In the genomic region with DNA sequence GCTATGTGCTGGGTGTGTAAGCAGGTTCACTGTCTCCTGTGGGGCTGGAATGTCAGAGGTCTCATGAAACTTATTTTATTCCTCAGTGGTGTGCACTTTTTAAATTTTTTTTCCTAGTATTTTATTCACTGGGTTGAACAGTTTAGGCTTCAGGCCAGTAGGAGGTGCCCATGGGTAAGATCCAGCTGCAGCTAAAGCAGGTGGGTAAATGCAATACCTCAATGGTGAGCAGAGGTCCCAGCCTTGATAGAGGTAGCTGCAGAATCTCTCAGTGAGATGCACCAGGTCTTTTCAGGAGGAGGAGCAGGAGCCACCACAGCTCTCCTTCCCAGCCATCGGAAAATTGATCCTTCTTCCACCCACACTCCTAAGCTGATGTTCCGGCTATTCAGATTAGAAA, we compare ENCODE assay signal across 10 cellular contexts. TPM values are rescaled to one million over a fixed set of nuclear protein-coding genes. Genes with fewer than 3 reads are reported as not detected.
DNase-seq lines count a peak whose midpoint lies in the region; ATAC-seq, FAIRE-seq and TF ChIP-seq lines count a peak whose summit lies in the region.
"Had no signal": no experiment of that assay in that cellular context is flagged by ENCODE, and none has a peak within 500 bp of the region (broad histone marks: within the 10 kb centered on the region; RNA-seq: fewer than 3 reads in every experiment).

No MANE protein-coding gene starts in this region.

- no peak overlapping the region for H3K9ac ChIP-seq in GM12878 (ENCODE audit: control insufficient read depth, insufficient read depth, low read length)

- FAIRE-seq in GM12878 (lab: Jason Lieb, UNC), result no peak
- FAIRE-seq: islet of Langerhans had no signal

- peak; percentile 83 for TF ChIP-seq RAD21 in GM12878 (IDR thresholded peaks at IDR 0.05; ENCODE audit: insufficient read depth, low read depth, low read length)

- no peak overlapping the region for H3K27ac ChIP-seq in GM12878 (ENCODE audit: control insufficient read depth, insufficient read depth)

- H2AFZ ChIP-seq in GM12878 (ENCODE audit: control insufficient read depth, low read depth, low read length), result no peak overlapping the region

- POLR2A ChIA-PET in GM12878 (lab: Charles Lee), result no interaction called here

- H3K4me3 ChIP-seq in NB4 (ENCODE audit: low read depth, low read length) (no peak overlapping the region), GM12878 (no peak overlapping the region)

- in situ Hi-C loops in GM12878 (cut with MboI), result loop anchor here (5.0 kb wide), 1 partner anchor 204 kb away; no protein-coding TSS in a partner anchor

- intact Hi-C loops in GM12878 (cut with micrococcal nuclease; ENCODE audit: unreplicated experiment), result loop anchor here (1.0 kb wide), 1 partner anchor 205 kb away; no protein-coding TSS in a partner anchor

- DNase-seq in SIG-M5 treated with dmso at 0.1 percent for 504 hours (lab: John Stamatoyannopoulos, UW; ENCODE audit: unreplicated experiment) (peak; percentile 16), SIG-M5 (lab: John Stamatoyannopoulos, UW) (no peak), NB4 (ENCODE audit: low read depth) (peak; percentile 52), GM12878 (ENCODE audit: low read depth, low spot score) (no peak), inferior parietal cortex (ENCODE audit: extremely low spot score) (no peak)
- DNase-seq in stimulated activated CD4-positive, alpha-beta T cell treated with anti-CD3 and anti-CD28 coated beads, Interleukin-4, amount 100 ng/mL, for 1 hour, result peak; percentile 28

- RAD21 ChIA-PET in GM12878 (lab: Charles Lee; ENCODE audit: unreplicated experiment), result interaction anchor here (0.8 to 4.3 kb wide), 8 partner anchors 15 to 287 kb away, joined by 3 to 31 read pairs (median 4); a partner anchor contains a TSS

- no TSS peak for BruUV-seq in GM12878 (replicated peaks; lab: Mats Ljungman, UMichigan)

- no peaks in the 10 kb centered on the region for H3K27me3 ChIP-seq in GM12878 (replicated peaks in 1 of 2; ENCODE audit: control insufficient read depth in 2 of 2, insufficient read depth in 2 of 2, low read length in 1 of 2)

- WGBS in GM12878 (ENCODE audit: insufficient coverage, insufficient replicate concordance, low lambda C conversion rate, missing lambda C conversion rate), result 94% methylated on average over 2 of the region's 2 CpGs

- H3K4me1 ChIP-seq in GM12878 (ENCODE audit: control insufficient read depth, insufficient read depth, low read length), result no peaks in the 10 kb centered on the region

- CTCF ChIA-PET in GM12878 (lab: Yijun Ruan, JAX), result interaction anchor here (0.8 to 6.1 kb wide), 12 partner anchors 14 to 590 kb away, joined by 3 to 62 read pairs (median 4); no protein-coding TSS in a partner anchor

- no peaks in the 10 kb centered on the region for H3K9me3 ChIP-seq in GM12878 (replicated peaks; ENCODE audit: control insufficient read depth, insufficient read depth, low read length)

- TF ChIP-seq CTCF in NB4 (IDR thresholded peaks at IDR 0.05; ENCODE audit: low read depth, low read length) (peak; percentile 46), GM12878 (IDR thresholded peaks at IDR 0.05 in 2 of 3, conservative IDR thresholded peaks at IDR 0.05 in 1 of 3; ENCODE audit: control insufficient read depth in 2 of 3, extremely low read depth in 1 of 3, insufficient read depth in 1 of 3, low read depth in 3 of 3, low read length in 3 of 3) (peak; percentile 41 to 62 (median 59))

- H4K20me1 ChIP-seq in GM12878 (ENCODE audit: control insufficient read depth, insufficient read depth), result no peaks in the 10 kb centered on the region

- H3K79me2 ChIP-seq in GM12878 (ENCODE audit: control insufficient read depth, insufficient read depth, low read length), result no peaks in the 10 kb centered on the region

- SMC1A ChIA-PET in GM12878 (lab: Charles Lee; ENCODE audit: uncharacterized antibody, unreplicated experiment), result interaction anchor here (0.7 to 6.7 kb wide), 8 partner anchors 37 to 278 kb away, joined by 3 to 59 read pairs (median 6); a partner anchor contains a TSS

- TF ChIP-seq EP300 in GM12878 (IDR thresholded peaks at IDR 0.05; ENCODE audit: borderline replicate concordance in 1 of 2, control insufficient read depth in 1 of 2, low read depth in 2 of 2, low read length in 2 of 2), result no peak

- ATAC-seq in GM12878 (peak; percentile 87), GM18907 (IDR thresholded peaks at IDR 0.05; ENCODE audit: unreplicated experiment) (no peak), GM21737 (IDR thresholded peaks at IDR 0.05; ENCODE audit: unreplicated experiment) (no peak)

- no peak for TF ChIP-seq POLR2A in NB4 (IDR thresholded peaks at IDR 0.05; ENCODE audit: extremely low read depth, insufficient read length)
- no peak for TF ChIP-seq POLR2A in GM12878 (IDR thresholded peaks at IDR 0.05; ENCODE audit: low read depth, low read length)

- no peaks in the 10 kb centered on the region for H3K36me3 ChIP-seq in GM12878 (ENCODE audit: control insufficient read depth in 2 of 2, insufficient read depth in 2 of 2, low read length in 1 of 2)

- H3K4me2 ChIP-seq in GM12878 (ENCODE audit: control insufficient read depth, insufficient read depth), result no peak overlapping the region

RNA-seq across cellular contexts. Expression of a gene that starts 12.6 kb away (rescaled TPM):
- 0.27 TPM in 1 of 2 replicates, not detected in the other for total RNA-seq in GM12878 (2013; cell fraction: nucleolus; rRNA removed)
- total RNA-seq in GM12878 (2014; rRNA removed) (not detected in 2 replicates), GM12878 (2014; rRNA removed; fragmentation: Illumina TruSeq; extraction: Trizol) (not detected in 2 replicates), GM12878 (2021) (not detected in 2 replicates)
- polyA plus RNA-seq in GM12878 (2011; ENCODE audit: low read depth), result not detected
- polyA plus RNA-seq in GM12878 (2011; rRNA removed) (not detected in 2 replicates), GM12878 (2014; fragmentation: Illumina TruSeq; extraction: Trizol) (not detected in 2 replicates), GM12878 (2014; fragmentation: Nextera tagmentation; extraction: Ambion mirVana) (not detected), GM12878 (2014; rRNA removed) (not detected in 2 replicates), GM12878 (2016; fragmentation: Nextera tagmentation; extraction: Ambion mirVana) (not detected)
- polyA plus RNA-seq in GM12878 (2011; cell fraction: cytosol; rRNA removed), result not detected in 2 replicates
- polyA plus RNA-seq in GM12878 (2011; cell fraction: nucleus; rRNA removed), result not detected in 2 replicates
- not detected in 2 replicates for polyA plus RNA-seq in GM12878 (2012)
- polyA minus RNA-seq in GM12878 (2011; rRNA and poly(A)+ RNA removed), result not detected in 2 replicates
- polyA minus RNA-seq in GM12878 (2011; cell fraction: cytosol; rRNA and poly(A)+ RNA removed), result not detected in 2 replicates
- polyA minus RNA-seq in GM12878 (2011; cell fraction: nucleus; rRNA and poly(A)+ RNA removed), result not detected in 2 replicates
- polyA plus RNA-seq: adipose tissue had no signal

RNA-seq across cellular contexts. Expression of a gene that starts 21.6 kb away (rescaled TPM):
- total RNA-seq in GM12878 (2013; cell fraction: nucleolus; rRNA removed), result 0.17 TPM in 1 of 2 replicates, not detected in the other
- total RNA-seq in GM12878 (2014; rRNA removed) (not detected in 2 replicates), GM12878 (2014; rRNA removed; fragmentation: Illumina TruSeq; extraction: Trizol) (not detected in 2 replicates), GM12878 (2021) (not detected in 2 replicates)
- polyA plus RNA-seq in GM12878 (2011; ENCODE audit: low read depth), result not detected
- polyA plus RNA-seq in GM12878 (2011; rRNA removed) (not detected in 2 replicates), GM12878 (2014; fragmentation: Illumina TruSeq; extraction: Trizol) (not detected in 2 replicates), GM12878 (2014; fragmentation: Nextera tagmentation; extraction: Ambion mirVana) (not detected), GM12878 (2014; rRNA removed) (not detected in 2 replicates), GM12878 (2016; fragmentation: Nextera tagmentation; extraction: Ambion mirVana) (not detected)
- polyA plus RNA-seq in GM12878 (2011; cell fraction: cytosol; rRNA removed), result not detected in 2 replicates
- polyA plus RNA-seq in GM12878 (2011; cell fraction: nucleus; rRNA removed), result not detected in 2 replicates
- not detected in 2 replicates for polyA plus RNA-seq in GM12878 (2012)
- polyA minus RNA-seq in GM12878 (2011; rRNA and poly(A)+ RNA removed), result not detected in 2 replicates
- polyA minus RNA-seq in GM12878 (2011; cell fraction: cytosol; rRNA and poly(A)+ RNA removed), result not detected in 2 replicates
- not detected in 2 replicates for polyA minus RNA-seq in GM12878 (2011; cell fraction: nucleus; rRNA and poly(A)+ RNA removed)
- polyA plus RNA-seq: adipose tissue had no signal

RNA-seq across cellular contexts. Expression of a gene that starts 37.5 kb away (rescaled TPM):
- 33.3 and 40.2 TPM in 2 replicates for total RNA-seq in GM12878 (2013; cell fraction: nucleolus; rRNA removed)
- total RNA-seq in GM12878 (2014; rRNA removed) (36.1 and 45.1 TPM in 2 replicates), GM12878 (2014; rRNA removed; fragmentation: Illumina TruSeq; extraction: Trizol) (72.2 and 74.7 TPM in 2 replicates), GM12878 (2021) (36.8 and 37.6 TPM in 2 replicates)
- 27.1 TPM for polyA plus RNA-seq in GM12878 (2011; ENCODE audit: low read depth)
- polyA plus RNA-seq in GM12878 (2011; rRNA removed) (37.1 and 49.1 TPM in 2 replicates), GM12878 (2014; fragmentation: Illumina TruSeq; extraction: Trizol) (83.0 and 116 TPM in 2 replicates), GM12878 (2014; fragmentation: Nextera tagmentation; extraction: Ambion mirVana) (10 to 100 TPM; 81.9 to 91.8 TPM), GM12878 (2014; rRNA removed) (32.1 and 38.9 TPM in 2 replicates), GM12878 (2016; fragmentation: Nextera tagmentation; extraction: Ambion mirVana) (10 to 100 TPM; 20.1 to 21.4 TPM)
- polyA plus RNA-seq in GM12878 (2011; cell fraction: cytosol; rRNA removed), result 10.2 and 11.6 TPM in 2 replicates
- 21.8 and 23.6 TPM in 2 replicates for polyA plus RNA-seq in GM12878 (2011; cell fraction: nucleus; rRNA removed)
- 32.5 and 37.8 TPM in 2 replicates for polyA plus RNA-seq in GM12878 (2012)
- 7.2 and 10.4 TPM in 2 replicates for polyA minus RNA-seq in GM12878 (2011; rRNA and poly(A)+ RNA removed)
- 4.9 and 6.0 TPM in 2 replicates for polyA minus RNA-seq in GM12878 (2011; cell fraction: cytosol; rRNA and poly(A)+ RNA removed)
- 9.9 and 12.5 TPM in 2 replicates for polyA minus RNA-seq in GM12878 (2011; cell fraction: nucleus; rRNA and poly(A)+ RNA removed)

RNA-seq across cellular contexts. Expression of a gene that starts 39.1 kb away (rescaled TPM):
- not detected in 2 replicates for total RNA-seq in GM12878 (2013; cell fraction: nucleolus; rRNA removed)
- total RNA-seq in GM12878 (2014; rRNA removed), result not detected in 2 replicates
- not detected in 2 replicates for total RNA-seq in GM12878 (2014; rRNA removed; fragmentation: Illumina TruSeq; extraction: Trizol)
- not detected in 2 replicates for total RNA-seq in GM12878 (2021)
- polyA plus RNA-seq in GM12878 (2011; ENCODE audit: low read depth), result not detected
- not detected in 2 replicates for polyA plus RNA-seq in GM12878 (2011; rRNA removed)
- not detected in 2 replicates for polyA plus RNA-seq in GM12878 (2011; cell fraction: cytosol; rRNA removed)
- not detected in 2 replicates for polyA plus RNA-seq in GM12878 (2011; cell fraction: nucleus; rRNA removed)
- not detected in 2 replicates for polyA plus RNA-seq in GM12878 (2012)
- polyA plus RNA-seq in GM12878 (2014; fragmentation: Illumina TruSeq; extraction: Trizol), result not detected in 2 replicates
- polyA plus RNA-seq in GM12878 (2014; fragmentation: Nextera tagmentation; extraction: Ambion mirVana), result not detected
- polyA plus RNA-seq in GM12878 (2014; rRNA removed), result not detected in 2 replicates
- not detected for polyA plus RNA-seq in GM12878 (2016; fragmentation: Nextera tagmentation; extraction: Ambion mirVana)
- polyA minus RNA-seq in GM12878 (2011; rRNA and poly(A)+ RNA removed), result not detected in 2 replicates
- not detected in 2 replicates for polyA minus RNA-seq in GM12878 (2011; cell fraction: cytosol; rRNA and poly(A)+ RNA removed)
- polyA minus RNA-seq in GM12878 (2011; cell fraction: nucleus; rRNA and poly(A)+ RNA removed), result not detected in 2 replicates
- polyA plus RNA-seq: adipose tissue had no signal

Comparison
In these comparisons a context has a peak if more than half of its experiments do, and no peak if none do; other contexts are left out.
1. DNase-seq: peak in SIG-M5 treated with dmso at 0.1 percent for 504 hours (single experiment), NB4 (single experiment) and stimulated activated CD4-positive, alpha-beta T cell treated with anti-CD3 and anti-CD28 coated beads, Interleukin-4, amount 100 ng/mL, for 1 hour (single experiment); none in SIG-M5 (single experiment), GM12878 (single experiment) and inferior parietal cortex (single experiment).